ENCODE assay signal across 24 cellular contexts in genomic region chr7:36343548-36343947, GRCh38. TPM values are rescaled to one million over a fixed set of nuclear protein-coding genes. Genes with fewer than 3 reads are reported as not detected.
DNase-seq lines count a peak whose midpoint lies in the region; ATAC-seq, FAIRE-seq and TF ChIP-seq lines count a peak whose summit lies in the region.
"Had no signal": no experiment of that assay in that cellular context is flagged by ENCODE, and none has a peak within 500 bp of the region (broad histone marks: within the 10 kb centered on the region; RNA-seq: fewer than 3 reads in every experiment).

No MANE protein-coding gene starts in this region.

- H3K4me3 ChIP-seq in HEK293 (ENCODE audit: low read depth, low read length) (no peak overlapping the region), K562 (no peak overlapping the region), GM23248 (no peak overlapping the region)
- H3K4me3 ChIP-seq: BLaER1 had no signal

- H3F3A ChIP-seq in GM23248 (ENCODE audit: insufficient read depth), result peaks cover 3% of the 10 kb centered on the region; the same call in 1 of the 2 replicates

- H3K9me3 ChIP-seq in HEK293 (ENCODE audit: control insufficient read depth, insufficient read depth, low read depth, low read length) (no peaks in the 10 kb centered on the region), K562 (replicated peaks; ENCODE audit: control insufficient read depth, insufficient read depth, low read depth, low read length) (no peaks in the 10 kb centered on the region), GM23248 (ENCODE audit: low read depth) (no peaks in the 10 kb centered on the region)
- H3K9me3 ChIP-seq: BE2C, BLaER1 had no signal

- TF ChIP-seq CTCF in HEK293 (tag by site-specific recombination; IDR thresholded peaks at IDR 0.05) (no peak), K562 (IDR thresholded peaks at IDR 0.05 in 2 of 3, conservative IDR thresholded peaks at IDR 0.05 in 1 of 3; ENCODE audit: insufficient read depth in 2 of 3, low read depth in 1 of 3, low read length in 3 of 3) (no peak)

- H3K9me1 ChIP-seq in K562 (ENCODE audit: control insufficient read depth, insufficient read depth, low read length), result no peaks in the 10 kb centered on the region

- 0% methylated on average over 1 of the region's 1 CpG for WGBS in K562 (ENCODE audit: insufficient coverage, low coverage, missing lambda C conversion rate)
- 51 to 68% methylated on average over 1 of the region's 1 CpG for WGBS in GM23248 (ENCODE audit: low coverage in 1 of 2, low lambda C conversion rate in 2 of 2, missing lambda C conversion rate in 2 of 2), 2 experiments

- H3K4me2 ChIP-seq in K562 (ENCODE audit: insufficient read depth, low read length) (no peak overlapping the region), GM23248 (ENCODE audit: unreplicated experiment) (no peak overlapping the region)
- H3K4me2 ChIP-seq: BLaER1 had no signal

- no peak overlapping the region for H3K9ac ChIP-seq in K562 (ENCODE audit: insufficient read depth in 1 of 2, low read depth in 2 of 2, low read length in 2 of 2)
- no peak overlapping the region for H3K9ac ChIP-seq in GM23248
- H3K9ac ChIP-seq: BLaER1 had no signal

- no peaks in the 10 kb centered on the region for H3K79me2 ChIP-seq in K562 (ENCODE audit: control insufficient read depth, insufficient read depth, low read length)
- H3K79me2 ChIP-seq in GM23248 (ENCODE audit: insufficient read depth), result no peaks in the 10 kb centered on the region

- CTCF ChIA-PET in HEK293 (lab: Yijun Ruan, JAX), result no interaction called here
- CTCF ChIA-PET in K562 (lab: Yijun Ruan, JAX; ENCODE audit: low intra/inter-chr PET ratio), result no interaction called here

- no peak for ATAC-seq in K562

- POLR2A ChIA-PET in HEK293 (lab: Yijun Ruan, JAX), result no interaction called here
- POLR2A ChIA-PET in K562 (lab: Yijun Ruan, JAX), result no interaction called here

- H3K36me3 ChIP-seq in HEK293 (ENCODE audit: control insufficient read depth in 2 of 2, insufficient read depth in 1 of 2, low read length in 2 of 2) (no peaks in the 10 kb centered on the region), K562 (ENCODE audit: control insufficient read depth, insufficient read depth, low read length) (no peaks in the 10 kb centered on the region), GM23248 (ENCODE audit: low read depth) (no peaks in the 10 kb centered on the region)
- H3K36me3 ChIP-seq: BE2C, BLaER1 had no signal

- FAIRE-seq in G401.6 (lab: Jason Lieb, UNC), result peak; percentile 13
- FAIRE-seq in K562 (lab: Jason Lieb, UNC), result no peak
- FAIRE-seq: A204.1, GM12891, GM19239 had no signal

- H2AFZ ChIP-seq in K562 (ENCODE audit: low read depth, low read length) (no peak overlapping the region), GM23248 (no peak overlapping the region)

- in situ Hi-C loops in K562 (cut with MboI) (no loop called here), GM23248 (cut with MboI) (no loop called here)

- H3K4me1 ChIP-seq in HEK293 (ENCODE audit: control insufficient read depth, insufficient read depth, low read length) (no peaks in the 10 kb centered on the region; the same call in 1 of the 2 replicates), K562 (replicated peaks in 1 of 2; ENCODE audit: control insufficient read depth in 2 of 2, insufficient read depth in 2 of 2, low read length in 2 of 2) (no peaks in the 10 kb centered on the region), GM23248 (ENCODE audit: insufficient read depth) (peaks cover 12% of the 10 kb centered on the region)
- H3K4me1 ChIP-seq: BE2C had no signal

- no peaks in the 10 kb centered on the region; a peak in 3 of 5 replicates for H3K27me3 ChIP-seq in K562 (ENCODE audit: control insufficient read depth in 2 of 2, insufficient read depth in 2 of 2, low read length in 2 of 2)
- no peaks in the 10 kb centered on the region for H3K27me3 ChIP-seq in GM23248 (replicated peaks; ENCODE audit: insufficient read depth)
- H3K27me3 ChIP-seq: BE2C, BLaER1 had no signal

- no peaks in the 10 kb centered on the region for H3K9me2 ChIP-seq in GM23248 (ENCODE audit: insufficient read depth)

- intact Hi-C loops in K562 (cut with micrococcal nuclease), result no loop called here

- H4K20me1 ChIP-seq in K562 (replicated peaks; ENCODE audit: control insufficient read depth, insufficient read depth, low read length), result no peaks in the 10 kb centered on the region
- no peaks in the 10 kb centered on the region for H4K20me1 ChIP-seq in GM23248 (ENCODE audit: insufficient read depth)
- H4K20me1 ChIP-seq: BLaER1 had no signal

- no peak for TF ChIP-seq EP300 in K562 (IDR thresholded peaks at IDR 0.05; ENCODE audit: low read length)

- DNase-seq in K562 (ENCODE audit: extremely low read depth in 1 of 4, low spot score in 3 of 4) (no peak), GM23248 (no peak), NK-92 (lab: John Stamatoyannopoulos, UW; ENCODE audit: unreplicated experiment) (no peak)
- DNase-seq: 8988T; ACHN; BE2C; C1 segment of cervical spinal cord; CD4-positive, alpha-beta memory T cell; CD4-positive, CD25-positive, alpha-beta regulatory T cell; CD8-positive, alpha-beta memory T cell; COR-L47; DMS 273 treated with DMSO at 0.1 percent for 48 hours; DMS153; DMS53; DMS79; DND-41; EL; GF-D8 had no signal

- TF ChIP-seq POLR2A in K562 (conservative IDR thresholded peaks at IDR 0.05), result no peak

- no TSS peak for BruUV-seq in K562 (replicated peaks; lab: Mats Ljungman, UMichigan)

- H3K27ac ChIP-seq in HEK293 (ENCODE audit: extremely low read depth, low read depth, low read length), result no peak overlapping the region
- H3K27ac ChIP-seq in K562 (ENCODE audit: extremely low read depth, low read depth, low read length), result no peak overlapping the region
- H3K27ac ChIP-seq in GM23248, result no peak overlapping the region
- H3K27ac ChIP-seq: BLaER1 had no signal

- TF ChIP-seq RAD21 in K562 (CRISPR knock-in tag; conservative IDR thresholded peaks at IDR 0.05 in 1 of 2, IDR thresholded peaks at IDR 0.05 in 1 of 2), result no peak

TF ChIP-seq in HEK293, 187 proteins besides CTCF, POLR2A, EP300 and RAD21 (continues in another document):
- TF ChIP-seq ZNF548 (tag by site-specific recombination; IDR thresholded peaks at IDR 0.05) (no peak), PRDM1 (tag by site-specific recombination; IDR thresholded peaks at IDR 0.05) (0 out of 2 replicates have a peak, but pooled peaks have one; percentile 8), ZNF223 (tag by site-specific recombination; IDR thresholded peaks at IDR 0.05) (no peak), EGR2 (tag by site-specific recombination; IDR thresholded peaks at IDR 0.05; ENCODE audit: low read depth) (no peak), ZBTB26 (tag by site-specific recombination; optimal IDR thresholded peaks at IDR 0.05) (no peak), ZNF701 (tag by site-specific recombination; IDR thresholded peaks at IDR 0.05) (no peak), ZNF561 (tag by site-specific recombination; IDR thresholded peaks at IDR 0.05; ENCODE audit: borderline replicate concordance) (no peak)

TF ChIP-seq in K562, 482 proteins besides CTCF, POLR2A, EP300 and RAD21:
- TF ChIP-seq ZNF324 (CRISPR knock-in tag; IDR thresholded peaks at IDR 0.05) (no peak), ZNF512 (tag; IDR thresholded peaks at IDR 0.05) (peak; percentile 81), ZNF316 (IDR thresholded peaks at IDR 0.05) (no peak)

RNA-seq across cellular contexts. Expression of gene ANLN, which starts 46.1 kb away (rescaled TPM):
- 109 and 164 TPM in 2 replicates for total RNA-seq in K562 (2011; cell fraction: chromatin; rRNA removed; ENCODE audit: low replicate concordance)
- 32.2 and 33.3 TPM in 2 replicates for total RNA-seq in K562 (2011; cell fraction: nucleolus; rRNA removed)
- total RNA-seq in K562 (2011; cell fraction: nucleoplasm; rRNA removed), result 73.6 and 93.8 TPM in 2 replicates
- total RNA-seq in K562 (2014; rRNA removed) (31.3 and 36.6 TPM in 2 replicates), K562 (2014; rRNA removed; fragmentation: Illumina TruSeq; extraction: Trizol) (53.2 and 56.1 TPM in 2 replicates), K562 (2015; rRNA removed; fragmentation: Illumina TruSeq; extraction: Trizol) (63.0 and 66.2 TPM in 2 replicates), K562 (2021) (50.3 and 58.2 TPM in 2 replicates)
- polyA plus RNA-seq in K562 (2011; rRNA removed) (38.7 and 46.1 TPM in 2 replicates), K562 (2014; fragmentation: Illumina TruSeq; extraction: Trizol) (31.2 and 51.2 TPM in 2 replicates), K562 (2014; fragmentation: Nextera tagmentation; extraction: Ambion mirVana) (10 to 100 TPM; 18.1 to 37.3 TPM), K562 (2014; rRNA removed) (23.9 and 25.8 TPM in 2 replicates), GM23248 (2016; fragmentation: Nextera tagmentation; extraction: Ambion mirVana) (37.9 and 38.4 TPM in 2 replicates)
- polyA plus RNA-seq in K562 (2011; cell fraction: cytosol; rRNA removed), result 11.7 and 20.2 TPM in 2 replicates
- 74.2 and 149 TPM in 2 replicates for polyA plus RNA-seq in K562 (2011; cell fraction: nucleus; rRNA removed)
- 20.9 and 29.6 TPM in 2 replicates for polyA plus RNA-seq in K562 (2012)
- 122 and 166 TPM in 2 replicates for polyA minus RNA-seq in K562 (2011; rRNA and poly(A)+ RNA removed)
- polyA minus RNA-seq in K562 (2011; cell fraction: cytosol; rRNA and poly(A)+ RNA removed), result 60.1 and 67.3 TPM in 2 replicates
- polyA minus RNA-seq in K562 (2011; cell fraction: nucleus; rRNA and poly(A)+ RNA removed), result 50.6 and 151 TPM in 2 replicates
- total RNA-seq in GM23248 (2014; rRNA removed; shearing (Covaris generic)), result 55.6 and 57.5 TPM in 2 replicates
- polyA plus RNA-seq: CD4-positive, alpha-beta memory T cell had no signal
